Comparison of ENCODE assay signal across 1 cellular context in the genomic region with DNA sequence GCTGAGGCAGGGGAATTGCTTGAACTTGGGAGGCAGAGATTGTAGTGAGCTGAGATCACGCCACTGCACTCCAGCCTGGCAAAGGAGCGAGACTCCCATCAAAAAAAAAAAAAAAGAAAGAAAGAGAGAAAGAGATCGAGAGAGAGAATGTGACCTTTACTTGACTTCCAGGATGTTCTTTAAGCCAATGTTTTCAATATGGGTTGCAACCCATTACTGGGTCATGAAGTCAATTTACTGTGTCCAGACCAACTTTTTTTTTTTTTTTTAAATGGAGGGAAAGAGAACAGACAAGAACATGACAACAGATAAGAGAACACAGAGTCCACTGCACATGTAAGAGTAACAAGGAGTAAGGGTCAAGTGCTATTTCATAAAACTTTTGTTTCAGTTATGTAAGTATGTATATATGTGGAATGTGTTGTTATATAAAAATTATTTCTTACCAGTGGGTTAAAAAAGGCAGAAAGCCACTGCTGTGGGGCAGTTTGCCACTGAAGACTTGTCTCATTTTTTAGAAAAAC.
A peak's percentile ranks its signal among the peaks of the same experiment; 100 is the strongest.
TF ChIP-seq lines count a peak whose summit lies in the region.

No MANE protein-coding gene starts in this region.

TF ChIP-seq in K562, 482 proteins besides CTCF, POLR2A, EP300 and RAD21:
- TF ChIP-seq DNMT1 (IDR thresholded peaks at IDR 0.05) (no peak), CXXC5 (CRISPR knock-in tag; IDR thresholded peaks at IDR 0.05) (0 out of 2 replicates have a peak, but pooled peaks have one; percentile 9), GTF2E2 (tag; IDR thresholded peaks at IDR 0.05) (0 out of 2 replicates have a peak, but pooled peaks have one; percentile 20), ZNF384 (IDR thresholded peaks at IDR 0.05; ENCODE audit: low read depth, low read length) (0 out of 2 replicates have a peak, but pooled peaks have one; percentile 24)
TF ChIP-seq in K562: peak in this region for 3.
